ENCODE assay signal across 13 cellular contexts in genomic region chr22:34036936-34037335, GRCh38.
"Had no signal": no experiment of that assay in that cellular context is flagged by ENCODE, and none has a peak within 500 bp of the region (broad histone marks: within the 10 kb centered on the region; RNA-seq: fewer than 3 reads in every experiment).

No MANE protein-coding gene starts in this region.

- H3K27ac ChIP-seq: epithelial cell of prostate, gastroesophageal sphincter, psoas muscle, upper lobe of left lung had no signal

- H3K4me1 ChIP-seq: gastroesophageal sphincter, psoas muscle, upper lobe of left lung had no signal

- H3K36me3 ChIP-seq: gastroesophageal sphincter, upper lobe of left lung had no signal

- ATAC-seq: activated CD4-positive, CD25-positive, alpha-beta regulatory T cell treated with anti-CD3 and anti-CD28 coated beads, Interleukin-2, amount 50 U/mL, for 24 hours; gastroesophageal sphincter; natural killer cell; psoas muscle had no signal

- H3K27me3 ChIP-seq: upper lobe of left lung had no signal

- H3K4me3 ChIP-seq: gastroesophageal sphincter, psoas muscle, upper lobe of left lung had no signal

- H3K9me3 ChIP-seq: gastroesophageal sphincter, psoas muscle, upper lobe of left lung had no signal

- DNase-seq: activated CD4-positive, alpha-beta T cell treated with anti-CD3 and anti-CD28 coated beads, Interleukin-2, amount 50 U/mL, for 4 hours; activated effector memory CD4-positive, alpha-beta T cell treated with Interleukin-2 at 50 U/mL for 16 hours; activated T-cell treated with anti-CD3 and anti-CD28 coated beads, Interleukin-2, amount 50 U/mL, for 1 hour; amniotic stem cell; effector memory CD4-positive, alpha-beta T cell; natural killer cell; psoas muscle; stimulated activated CD4-positive, alpha-beta T cell treated with anti-CD3 and anti-CD28 coated beads, Interleukin-4, amount 100 ng/mL, for 1 hour; stimulated activated CD8-positive, alpha-beta memory T cell treated with anti-CD3 and anti-CD28 coated beads, Interleukin-4, amount 100 ng/mL, for 48 hours; upper lobe of left lung had no signal
